Comparison of ENCODE assay signal across 20 cellular contexts in the genomic region with DNA sequence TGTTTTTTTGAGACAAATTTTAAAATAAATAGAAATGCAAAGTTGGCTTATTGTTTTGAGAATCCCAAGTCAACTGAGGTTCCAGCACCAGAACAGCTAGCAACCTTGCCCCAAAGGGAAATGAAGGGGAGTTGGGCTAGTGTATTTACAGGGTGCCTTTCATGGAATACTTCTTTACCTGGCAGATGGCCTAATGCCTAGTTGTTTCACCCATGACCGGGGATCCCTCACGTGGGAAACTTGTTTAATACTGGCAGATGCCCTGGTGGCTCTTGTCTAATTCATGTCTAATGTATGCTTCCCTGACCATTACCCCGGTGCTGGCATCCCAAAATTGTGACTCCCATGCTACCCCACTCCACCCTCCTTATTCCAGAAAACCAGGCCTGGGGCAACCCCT.
A peak's percentile ranks its signal among the peaks of the same experiment; 100 is the strongest.
DNase-seq lines count a peak whose midpoint lies in the region; ATAC-seq and TF ChIP-seq lines count a peak whose summit lies in the region.
"Had no signal": no experiment of that assay in that cellular context is flagged by ENCODE, and none has a peak within 500 bp of the region (broad histone marks: within the 10 kb centered on the region; RNA-seq: fewer than 3 reads in every experiment).

No MANE protein-coding gene starts in this region.

- H4K20me1 ChIP-seq in GM23338 (replicated peaks; ENCODE audit: insufficient read depth) = no peaks in the 10 kb centered on the region
- H4K20me1 ChIP-seq in PC-3 (ENCODE audit: low read length) = no peaks in the 10 kb centered on the region
- H4K20me1 ChIP-seq: BLaER1 treated with 17β-estradiol and CSF1 and Interleukin-3, amounts not matched to agents 10 nM and 100 nM had no signal

- H3K4me3 ChIP-seq in GM23338 = peak overlapping the region; percentile 38
- no peak overlapping the region for H3K4me3 ChIP-seq in PC-3 (ENCODE audit: low read length)
- H3K4me3 ChIP-seq in iPS DF 6.9 (ENCODE audit: low read length) = peak overlapping the region; percentile 21; the same call in 1 of the 2 replicates
- no peak overlapping the region for H3K4me3 ChIP-seq in upper lobe of left lung
- H3K4me3 ChIP-seq in uterus = no peak overlapping the region
- H3K4me3 ChIP-seq: BLaER1 treated with 17β-estradiol and CSF1 and Interleukin-3, amounts not matched to agents 10 nM and 100 nM; SJSA1 had no signal

- CTCF ChIA-PET in PC-3 (lab: Charles Lee) = no interaction called here

- peaks cover 54% of the 10 kb centered on the region for H3K4me1 Mint-ChIP-seq in GM23338
- H3K4me1 Mint-ChIP-seq: CD8-positive, alpha-beta memory T cell had no signal

- TF ChIP-seq EP300 in upper lobe of left lung (IDR thresholded peaks at IDR 0.05) = no peak

- peak overlapping the region; percentile 93 for H3K27ac ChIP-seq in GM23338 (ENCODE audit: low read depth)
- peak overlapping the region; percentile 52 for H3K27ac ChIP-seq in PC-3 (ENCODE audit: low read length)
- peak overlapping the region; percentile 44 for H3K27ac ChIP-seq in iPS DF 6.9 (ENCODE audit: low read length)
- no peak overlapping the region for H3K27ac ChIP-seq in upper lobe of left lung
- no peak overlapping the region for H3K27ac ChIP-seq in uterus
- H3K27ac ChIP-seq: BLaER1 treated with 17β-estradiol and CSF1 and Interleukin-3, amounts not matched to agents 10 nM and 100 nM; SJSA1 had no signal

- H2AFZ ChIP-seq in GM23338 = no peak overlapping the region
- H2AFZ ChIP-seq in PC-3 (ENCODE audit: low read length) = peak overlapping the region; percentile 59

- peak overlapping the region; percentile 85 for H3K4me3 Mint-ChIP-seq in GM23338
- H3K4me3 Mint-ChIP-seq: CD8-positive, alpha-beta memory T cell had no signal

- no peaks in the 10 kb centered on the region for H3K27me3 Mint-ChIP-seq in GM23338 (ENCODE audit: insufficient read depth, low read depth, poor library complexity)
- H3K27me3 Mint-ChIP-seq: CD8-positive, alpha-beta memory T cell had no signal

- H3F3A ChIP-seq in GM23338 (replicated peaks; ENCODE audit: low read depth) (no peaks in the 10 kb centered on the region), PC-3 (ENCODE audit: low read length, unreplicated experiment) (no peaks in the 10 kb centered on the region)

- WGBS in iPS DF 6.9 (ENCODE audit: insufficient coverage, insufficient read length) = no CpG with 5 or more reads among the region's 3 CpGs
- 55 to 77% methylated on average over 3 of the region's 3 CpGs for WGBS in upper lobe of left lung, 2 donors

- peaks cover 68% of the 10 kb centered on the region for H3K4me1 ChIP-seq in GM23338 (ENCODE audit: insufficient read depth)
- peaks cover 11% of the 10 kb centered on the region; the same call in 1 of the 2 replicates for H3K4me1 ChIP-seq in PC-3 (ENCODE audit: insufficient read depth, low read length)
- H3K4me1 ChIP-seq in iPS DF 6.9 (ENCODE audit: control insufficient read depth, insufficient read depth, low read length) = no peaks in the 10 kb centered on the region
- H3K4me1 ChIP-seq in upper lobe of left lung = no peaks in the 10 kb centered on the region
- no peaks in the 10 kb centered on the region for H3K4me1 ChIP-seq in uterus
- H3K4me1 ChIP-seq: SJSA1 had no signal

- DNase-seq in GM23338 (ENCODE audit: low spot score) = peak; percentile 32
- no peak for DNase-seq in PC-3
- DNase-seq in iPS DF 6.9 (ENCODE audit: low read depth, low spot score) = no peak
- DNase-seq in islet precursor cell = peak; percentile 53
- DNase-seq in epidermal melanocyte (ENCODE audit: insufficient read length, low spot score) = no peak
- no peak for DNase-seq in upper lobe of left lung
- DNase-seq in uterus = no peak
- DNase-seq: 8988T; CD8-positive, alpha-beta memory T cell; GDM1; Karpas-422; MV-4-11; NCI-H1105 treated with DMSO at 0.1 percent for 48 hours; NCI-H1694; NCI-H2081; NCI-H2171; NCI-H345 had no signal

- BruUV-seq in PC-3 (replicated peaks; lab: Mats Ljungman, UMichigan) = no TSS peak

- H3K4me2 ChIP-seq in GM23338 (peak overlapping the region; percentile 70), PC-3 (ENCODE audit: low read length) (no peak overlapping the region)
- H3K4me2 ChIP-seq: BLaER1 treated with 17β-estradiol and CSF1 and Interleukin-3, amounts not matched to agents 10 nM and 100 nM had no signal

- H3K27me3 ChIP-seq in GM23338 (ENCODE audit: insufficient read depth) (no peaks in the 10 kb centered on the region), PC-3 (ENCODE audit: low read length) (no peaks in the 10 kb centered on the region), iPS DF 6.9 (ENCODE audit: control insufficient read depth, insufficient read depth, low read length) (no peaks in the 10 kb centered on the region), upper lobe of left lung (no peaks in the 10 kb centered on the region), uterus (no peaks in the 10 kb centered on the region)
- H3K27me3 ChIP-seq: BLaER1 treated with 17β-estradiol and CSF1 and Interleukin-3, amounts not matched to agents 10 nM and 100 nM; SJSA1 had no signal

- H3K9me3 Mint-ChIP-seq in GM23338 = no peaks in the 10 kb centered on the region

- POLR2A ChIA-PET in PC-3 (lab: Charles Lee; ENCODE audit: unreplicated experiment) = no interaction called here

- peaks cover 9% of the 10 kb centered on the region; the same call in 2 of the 3 replicates for H3K36me3 Mint-ChIP-seq in GM23338 (ENCODE audit: low read depth)
- H3K36me3 Mint-ChIP-seq: CD8-positive, alpha-beta memory T cell had no signal

- H3K9me2 ChIP-seq in GM23338 (ENCODE audit: insufficient read depth) (no peaks in the 10 kb centered on the region), PC-3 (replicated peaks; ENCODE audit: low read length) (no peaks in the 10 kb centered on the region)

- TF ChIP-seq POLR2A in upper lobe of left lung (IDR thresholded peaks at IDR 0.05) = no peak
- TF ChIP-seq POLR2A in uterus (IDR thresholded peaks at IDR 0.05) = no peak

- intact Hi-C loops in PC-3 (cut with micrococcal nuclease) (loop anchor here (2.0 kb wide), 1 partner anchor 61 kb away; no protein-coding TSS in a partner anchor), uterus (cut with DNase I; ENCODE audit: low total_unique reads) (no loop called here)

- TF ChIP-seq CTCF in GM23338 (conservative IDR thresholded peaks at IDR 0.05; ENCODE audit: low read depth in 2 of 2) (no peak), PC-3 (conservative IDR thresholded peaks at IDR 0.05; ENCODE audit: low read depth, low read length) (no peak), upper lobe of left lung (IDR thresholded peaks at IDR 0.05) (no peak), uterus (IDR thresholded peaks at IDR 0.05) (no peak)

- H3K36me3 ChIP-seq in GM23338 (ENCODE audit: insufficient read depth) (no peaks in the 10 kb centered on the region), PC-3 (ENCODE audit: low read depth, low read length) (no peaks in the 10 kb centered on the region), iPS DF 6.9 (ENCODE audit: control insufficient read depth, insufficient read depth, low read length) (no peaks in the 10 kb centered on the region), upper lobe of left lung (no peaks in the 10 kb centered on the region), uterus (no peaks in the 10 kb centered on the region)
- H3K36me3 ChIP-seq: BLaER1 treated with 17β-estradiol and CSF1 and Interleukin-3, amounts not matched to agents 10 nM and 100 nM; SJSA1 had no signal

- H3K9me3 ChIP-seq in PC-3 (ENCODE audit: low read length) (no peaks in the 10 kb centered on the region), iPS DF 6.9 (ENCODE audit: control insufficient read depth, insufficient read depth, low read length) (no peaks in the 10 kb centered on the region), upper lobe of left lung (no peaks in the 10 kb centered on the region), uterus (no peaks in the 10 kb centered on the region)
- H3K9me3 ChIP-seq: BLaER1 treated with 17β-estradiol and CSF1 and Interleukin-3, amounts not matched to agents 10 nM and 100 nM; SJSA1 had no signal

- H3K79me2 ChIP-seq in GM23338 (replicated peaks; ENCODE audit: insufficient read depth) (peaks cover 28% of the 10 kb centered on the region), PC-3 (ENCODE audit: low read length) (no peaks in the 10 kb centered on the region)

- H3K9ac ChIP-seq in PC-3 (ENCODE audit: low read length) = no peak overlapping the region
- H3K9ac ChIP-seq: BLaER1 treated with 17β-estradiol and CSF1 and Interleukin-3, amounts not matched to agents 10 nM and 100 nM had no signal

- peak; percentile 65 for ATAC-seq in GM23338
- no peak for ATAC-seq in PC-3
- ATAC-seq in GM19395 (IDR thresholded peaks at IDR 0.05; ENCODE audit: unreplicated experiment) = no peak
- ATAC-seq in upper lobe of left lung (ENCODE audit: low FRiP score in 2 of 2) = no peak

- peak overlapping the region; percentile 96 for H3K27ac Mint-ChIP-seq in GM23338
- H3K27ac Mint-ChIP-seq: CD8-positive, alpha-beta memory T cell had no signal

TF ChIP-seq in GM23338, 12 proteins besides CTCF, POLR2A, EP300 and RAD21 (continues in another document):
- TF ChIP-seq EZH2 (IDR thresholded peaks at IDR 0.05; ENCODE audit: low read depth, unreplicated experiment) (no peak), POLR2AphosphoS5 (IDR thresholded peaks at IDR 0.05; ENCODE audit: low read depth) (no peak), EZH2phosphoT487 (IDR thresholded peaks at IDR 0.05; ENCODE audit: unreplicated experiment) (no peak), JUNB (IDR thresholded peaks at IDR 0.05; ENCODE audit: unreplicated experiment) (no peak), ZNF331 (CRISPR knock-in tag; IDR thresholded peaks at IDR 0.05; ENCODE audit: low read depth) (no peak)
- TF ChIP-seq, protein P1, sequence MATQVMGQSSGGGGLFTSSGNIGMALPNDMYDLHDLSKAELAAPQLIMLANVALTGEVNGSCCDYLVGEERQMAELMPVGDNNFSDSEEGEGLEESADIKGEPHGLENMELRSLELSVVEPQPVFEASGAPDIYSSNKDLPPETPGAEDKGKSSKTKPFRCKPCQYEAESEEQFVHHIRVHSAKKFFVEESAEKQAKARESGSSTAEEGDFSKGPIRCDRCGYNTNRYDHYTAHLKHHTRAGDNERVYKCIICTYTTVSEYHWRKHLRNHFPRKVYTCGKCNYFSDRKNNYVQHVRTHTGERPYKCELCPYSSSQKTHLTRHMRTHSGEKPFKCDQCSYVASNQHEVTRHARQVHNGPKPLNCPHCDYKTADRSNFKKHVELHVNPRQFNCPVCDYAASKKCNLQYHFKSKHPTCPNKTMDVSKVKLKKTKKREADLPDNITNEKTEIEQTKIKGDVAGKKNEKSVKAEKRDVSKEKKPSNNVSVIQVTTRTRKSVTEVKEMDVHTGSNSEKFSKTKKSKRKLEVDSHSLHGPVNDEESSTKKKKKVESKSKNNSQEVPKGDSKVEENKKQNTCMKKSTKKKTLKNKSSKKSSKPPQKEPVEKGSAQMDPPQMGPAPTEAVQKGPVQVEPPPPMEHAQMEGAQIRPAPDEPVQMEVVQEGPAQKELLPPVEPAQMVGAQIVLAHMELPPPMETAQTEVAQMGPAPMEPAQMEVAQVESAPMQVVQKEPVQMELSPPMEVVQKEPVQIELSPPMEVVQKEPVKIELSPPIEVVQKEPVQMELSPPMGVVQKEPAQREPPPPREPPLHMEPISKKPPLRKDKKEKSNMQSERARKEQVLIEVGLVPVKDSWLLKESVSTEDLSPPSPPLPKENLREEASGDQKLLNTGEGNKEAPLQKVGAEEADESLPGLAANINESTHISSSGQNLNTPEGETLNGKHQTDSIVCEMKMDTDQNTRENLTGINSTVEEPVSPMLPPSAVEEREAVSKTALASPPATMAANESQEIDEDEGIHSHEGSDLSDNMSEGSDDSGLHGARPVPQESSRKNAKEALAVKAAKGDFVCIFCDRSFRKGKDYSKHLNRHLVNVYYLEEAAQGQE (IDR thresholded peaks at IDR 0.05; ENCODE audit: unreplicated experiment) = no peak

Comparison
In these comparisons a context has a peak if more than half of its experiments do, and no peak if none do; other contexts are left out.
1. DNase-seq: peak in GM23338 (single experiment) and islet precursor cell (single experiment); none in PC-3 (single experiment), iPS DF 6.9 (single experiment), epidermal melanocyte (single experiment), upper lobe of left lung (0 of 2) and uterus (0 of 2).
2. H3K27ac ChIP-seq: peak in GM23338 (single experiment), PC-3 (single experiment) and iPS DF 6.9 (single experiment); none in upper lobe of left lung (0 of 4) and uterus (0 of 2).
3. H3K4me3 ChIP-seq: peak in GM23338 (single experiment) and iPS DF 6.9 (single experiment); none in PC-3 (single experiment), upper lobe of left lung (0 of 4) and uterus (0 of 2).